ENCODE assay signal across 1 cellular context in the genomic region with DNA sequence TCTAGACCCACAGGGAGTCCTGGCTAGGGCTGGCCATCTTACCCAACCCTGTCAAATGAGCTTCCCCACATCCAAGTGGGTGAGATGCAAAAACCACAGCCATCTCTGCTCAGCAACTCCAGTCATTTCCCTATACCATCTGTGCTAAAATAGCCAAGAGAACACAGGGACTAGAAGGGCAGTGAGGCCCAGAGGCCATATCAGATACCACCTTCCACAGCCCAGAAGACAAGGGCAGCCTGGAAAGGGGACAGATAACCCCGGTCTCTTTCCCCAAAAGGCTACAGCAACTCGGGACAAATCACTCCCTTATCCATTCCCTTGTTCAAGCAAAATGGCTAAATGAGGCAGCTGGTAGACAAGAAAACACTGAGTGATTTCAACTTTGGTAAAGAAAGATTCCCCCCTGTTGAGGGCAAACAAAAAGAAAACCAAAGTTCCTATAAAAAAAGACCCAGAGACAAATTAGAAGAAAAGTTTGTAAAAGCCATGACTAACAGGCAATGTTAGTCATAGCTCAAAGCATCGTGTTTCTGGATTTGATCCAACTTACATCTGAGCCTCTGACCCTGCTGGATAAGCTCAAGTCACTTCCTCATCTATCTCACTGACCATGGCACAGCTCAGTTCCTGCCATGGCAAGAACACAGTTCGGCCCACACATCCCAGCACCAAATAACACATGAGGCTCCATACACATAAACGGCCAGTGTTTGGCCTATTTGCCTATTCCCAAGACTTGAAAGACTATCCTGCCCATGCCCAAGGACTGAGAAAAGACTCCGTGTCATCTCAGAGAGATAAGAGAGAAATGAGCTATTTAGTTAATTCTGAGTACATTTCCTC.
TF ChIP-seq lines count a peak whose summit lies in the region.

No MANE protein-coding gene starts in this region.

TF ChIP-seq in K562, 482 proteins besides CTCF, POLR2A, EP300 and RAD21 (continued from another document and continues in another):
- TF ChIP-seq U2AF2 (optimal IDR thresholded peaks at IDR 0.05; ENCODE audit: low read depth, low read length) (no peak), ESRRB (CRISPR knock-in tag; IDR thresholded peaks at IDR 0.05; ENCODE audit: borderline replicate concordance) (no peak), SMARCA4 (IDR thresholded peaks at IDR 0.05) (peak; percentile 89), CC2D1A (IDR thresholded peaks at IDR 0.05) (no peak), XRCC5 (IDR thresholded peaks at IDR 0.05; ENCODE audit: low read depth, low read length) (no peak), BRCA1 (IDR thresholded peaks at IDR 0.05) (no peak), BRCA1 (CRISPR knock-in tag; IDR thresholded peaks at IDR 0.05) (no peak), ZNF12 (CRISPR knock-in tag; IDR thresholded peaks at IDR 0.05) (no peak), ZNF695 (CRISPR knock-in tag; IDR thresholded peaks at IDR 0.05) (no peak), POLR2B (IDR thresholded peaks at IDR 0.05; ENCODE audit: low read depth, partially characterized antibody) (no peak), CBX5 (IDR thresholded peaks at IDR 0.05; ENCODE audit: borderline replicate concordance, low read depth) (no peak), RBM22 (IDR thresholded peaks at IDR 0.05; ENCODE audit: low read depth, low read length, poor library complexity, severe bottlenecking) (no peak), ELF4 (CRISPR knock-in tag; IDR thresholded peaks at IDR 0.05) (peak; percentile 60; the same call in 1 of the 2 replicates), FOXK1 (CRISPR knock-in tag; IDR thresholded peaks at IDR 0.05; ENCODE audit: borderline replicate concordance) (no peak), ZSCAN29 (IDR thresholded peaks at IDR 0.05) (no peak), BRD9 (IDR thresholded peaks at IDR 0.05; ENCODE audit: low read depth, partially characterized antibody) (no peak), C11orf30 (IDR thresholded peaks at IDR 0.05; ENCODE audit: low read depth) (peak; percentile 20; the same call in 1 of the 2 replicates), CEBPG (CRISPR knock-in tag; IDR thresholded peaks at IDR 0.05) (no peak), CEBPG (tag; conservative IDR thresholded peaks at IDR 0.05 in 1 of 2, IDR thresholded peaks at IDR 0.05 in 1 of 2) (no peak), NFIC (IDR thresholded peaks at IDR 0.05) (peak; percentile 97), KLF16 (IDR thresholded peaks at IDR 0.05) (peak; percentile 6; the same call in 1 of the 2 replicates), GABPA (tag; conservative IDR thresholded peaks at IDR 0.05; ENCODE audit: low read depth) (peak; percentile 38; the same call in 1 of the 2 replicates), ZNF184 (CRISPR knock-in tag; IDR thresholded peaks at IDR 0.05) (no peak), SIN3B (IDR thresholded peaks at IDR 0.05; ENCODE audit: low read depth) (no peak), ZNF75A (CRISPR knock-in tag; IDR thresholded peaks at IDR 0.05) (no peak), PPARD (CRISPR knock-in tag; IDR thresholded peaks at IDR 0.05) (no peak), KDM4B (IDR thresholded peaks at IDR 0.05; ENCODE audit: borderline replicate concordance in 2 of 2, low read depth in 1 of 2) (no peak), NCOA1 (IDR thresholded peaks at IDR 0.05; ENCODE audit: low read depth) (no peak), STAT5A (IDR thresholded peaks at IDR 0.05; ENCODE audit: borderline replicate concordance, low read length) (no peak), CREBBP (IDR thresholded peaks at IDR 0.05; ENCODE audit: low read depth, low read length) (no peak), YBX1 (IDR thresholded peaks at IDR 0.05) (no peak), ZNF79 (CRISPR knock-in tag; IDR thresholded peaks at IDR 0.05; ENCODE audit: low read depth) (no peak), ZKSCAN3 (CRISPR knock-in tag; IDR thresholded peaks at IDR 0.05) (no peak), NR2C1 (IDR thresholded peaks at IDR 0.05) (peak; percentile 56; the same call in 1 of the 2 replicates), NR2C1 (tag; IDR thresholded peaks at IDR 0.05) (peak; percentile 69; the same call in 1 of the 2 replicates), CXXC5 (CRISPR knock-in tag; IDR thresholded peaks at IDR 0.05) (no peak), SRF (CRISPR knock-in tag; IDR thresholded peaks at IDR 0.05) (no peak), PCBP2 (IDR thresholded peaks at IDR 0.05; ENCODE audit: low read depth, low read length, poor library complexity, severe bottlenecking) (no peak), TCF7 (IDR thresholded peaks at IDR 0.05; ENCODE audit: borderline replicate concordance) (no peak), THRAP3 (IDR thresholded peaks at IDR 0.05; ENCODE audit: borderline replicate concordance) (no peak), ZNF347 (CRISPR knock-in tag; IDR thresholded peaks at IDR 0.05; ENCODE audit: low read depth) (no peak), NFIX (CRISPR knock-in tag; IDR thresholded peaks at IDR 0.05; ENCODE audit: low read depth) (no peak), ZNF263 (CRISPR knock-in tag; IDR thresholded peaks at IDR 0.05; ENCODE audit: borderline replicate concordance) (no peak), MTA3 (IDR thresholded peaks at IDR 0.05; ENCODE audit: borderline replicate concordance) (peak; percentile 82), ZNF311 (CRISPR knock-in tag; IDR thresholded peaks at IDR 0.05) (0 out of 2 replicates have a peak, but pooled peaks have one; percentile 40), ETV5 (CRISPR knock-in tag; IDR thresholded peaks at IDR 0.05; ENCODE audit: low read depth) (no peak), FUS (optimal IDR thresholded peaks at IDR 0.05; ENCODE audit: low read depth, low read length) (no peak), NFATC3 (IDR thresholded peaks at IDR 0.05) (no peak), ZNF140 (CRISPR knock-in tag; IDR thresholded peaks at IDR 0.05) (no peak), KDM2B (CRISPR knock-in tag; IDR thresholded peaks at IDR 0.05) (no peak)
- TF ChIP-seq, protein P1, sequence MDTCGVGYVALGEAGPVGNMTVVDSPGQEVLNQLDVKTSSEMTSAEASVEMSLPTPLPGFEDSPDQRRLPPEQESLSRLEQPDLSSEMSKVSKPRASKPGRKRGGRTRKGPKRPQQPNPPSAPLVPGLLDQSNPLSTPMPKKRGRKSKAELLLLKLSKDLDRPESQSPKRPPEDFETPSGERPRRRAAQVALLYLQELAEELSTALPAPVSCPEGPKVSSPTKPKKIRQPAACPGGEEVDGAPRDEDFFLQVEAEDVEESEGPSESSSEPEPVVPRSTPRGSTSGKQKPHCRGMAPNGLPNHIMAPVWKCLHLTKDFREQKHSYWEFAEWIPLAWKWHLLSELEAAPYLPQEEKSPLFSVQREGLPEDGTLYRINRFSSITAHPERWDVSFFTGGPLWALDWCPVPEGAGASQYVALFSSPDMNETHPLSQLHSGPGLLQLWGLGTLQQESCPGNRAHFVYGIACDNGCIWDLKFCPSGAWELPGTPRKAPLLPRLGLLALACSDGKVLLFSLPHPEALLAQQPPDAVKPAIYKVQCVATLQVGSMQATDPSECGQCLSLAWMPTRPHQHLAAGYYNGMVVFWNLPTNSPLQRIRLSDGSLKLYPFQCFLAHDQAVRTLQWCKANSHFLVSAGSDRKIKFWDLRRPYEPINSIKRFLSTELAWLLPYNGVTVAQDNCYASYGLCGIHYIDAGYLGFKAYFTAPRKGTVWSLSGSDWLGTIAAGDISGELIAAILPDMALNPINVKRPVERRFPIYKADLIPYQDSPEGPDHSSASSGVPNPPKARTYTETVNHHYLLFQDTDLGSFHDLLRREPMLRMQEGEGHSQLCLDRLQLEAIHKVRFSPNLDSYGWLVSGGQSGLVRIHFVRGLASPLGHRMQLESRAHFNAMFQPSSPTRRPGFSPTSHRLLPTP (IDR thresholded peaks at IDR 0.05; ENCODE audit: borderline replicate concordance, extremely low read depth, insufficient read length) = no peak
- TF ChIP-seq, protein P2, sequence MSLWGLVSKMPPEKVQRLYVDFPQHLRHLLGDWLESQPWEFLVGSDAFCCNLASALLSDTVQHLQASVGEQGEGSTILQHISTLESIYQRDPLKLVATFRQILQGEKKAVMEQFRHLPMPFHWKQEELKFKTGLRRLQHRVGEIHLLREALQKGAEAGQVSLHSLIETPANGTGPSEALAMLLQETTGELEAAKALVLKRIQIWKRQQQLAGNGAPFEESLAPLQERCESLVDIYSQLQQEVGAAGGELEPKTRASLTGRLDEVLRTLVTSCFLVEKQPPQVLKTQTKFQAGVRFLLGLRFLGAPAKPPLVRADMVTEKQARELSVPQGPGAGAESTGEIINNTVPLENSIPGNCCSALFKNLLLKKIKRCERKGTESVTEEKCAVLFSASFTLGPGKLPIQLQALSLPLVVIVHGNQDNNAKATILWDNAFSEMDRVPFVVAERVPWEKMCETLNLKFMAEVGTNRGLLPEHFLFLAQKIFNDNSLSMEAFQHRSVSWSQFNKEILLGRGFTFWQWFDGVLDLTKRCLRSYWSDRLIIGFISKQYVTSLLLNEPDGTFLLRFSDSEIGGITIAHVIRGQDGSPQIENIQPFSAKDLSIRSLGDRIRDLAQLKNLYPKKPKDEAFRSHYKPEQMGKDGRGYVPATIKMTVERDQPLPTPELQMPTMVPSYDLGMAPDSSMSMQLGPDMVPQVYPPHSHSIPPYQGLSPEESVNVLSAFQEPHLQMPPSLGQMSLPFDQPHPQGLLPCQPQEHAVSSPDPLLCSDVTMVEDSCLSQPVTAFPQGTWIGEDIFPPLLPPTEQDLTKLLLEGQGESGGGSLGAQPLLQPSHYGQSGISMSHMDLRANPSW (CRISPR knock-in tag; IDR thresholded peaks at IDR 0.05) = no peak
- TF ChIP-seq, protein P3, sequence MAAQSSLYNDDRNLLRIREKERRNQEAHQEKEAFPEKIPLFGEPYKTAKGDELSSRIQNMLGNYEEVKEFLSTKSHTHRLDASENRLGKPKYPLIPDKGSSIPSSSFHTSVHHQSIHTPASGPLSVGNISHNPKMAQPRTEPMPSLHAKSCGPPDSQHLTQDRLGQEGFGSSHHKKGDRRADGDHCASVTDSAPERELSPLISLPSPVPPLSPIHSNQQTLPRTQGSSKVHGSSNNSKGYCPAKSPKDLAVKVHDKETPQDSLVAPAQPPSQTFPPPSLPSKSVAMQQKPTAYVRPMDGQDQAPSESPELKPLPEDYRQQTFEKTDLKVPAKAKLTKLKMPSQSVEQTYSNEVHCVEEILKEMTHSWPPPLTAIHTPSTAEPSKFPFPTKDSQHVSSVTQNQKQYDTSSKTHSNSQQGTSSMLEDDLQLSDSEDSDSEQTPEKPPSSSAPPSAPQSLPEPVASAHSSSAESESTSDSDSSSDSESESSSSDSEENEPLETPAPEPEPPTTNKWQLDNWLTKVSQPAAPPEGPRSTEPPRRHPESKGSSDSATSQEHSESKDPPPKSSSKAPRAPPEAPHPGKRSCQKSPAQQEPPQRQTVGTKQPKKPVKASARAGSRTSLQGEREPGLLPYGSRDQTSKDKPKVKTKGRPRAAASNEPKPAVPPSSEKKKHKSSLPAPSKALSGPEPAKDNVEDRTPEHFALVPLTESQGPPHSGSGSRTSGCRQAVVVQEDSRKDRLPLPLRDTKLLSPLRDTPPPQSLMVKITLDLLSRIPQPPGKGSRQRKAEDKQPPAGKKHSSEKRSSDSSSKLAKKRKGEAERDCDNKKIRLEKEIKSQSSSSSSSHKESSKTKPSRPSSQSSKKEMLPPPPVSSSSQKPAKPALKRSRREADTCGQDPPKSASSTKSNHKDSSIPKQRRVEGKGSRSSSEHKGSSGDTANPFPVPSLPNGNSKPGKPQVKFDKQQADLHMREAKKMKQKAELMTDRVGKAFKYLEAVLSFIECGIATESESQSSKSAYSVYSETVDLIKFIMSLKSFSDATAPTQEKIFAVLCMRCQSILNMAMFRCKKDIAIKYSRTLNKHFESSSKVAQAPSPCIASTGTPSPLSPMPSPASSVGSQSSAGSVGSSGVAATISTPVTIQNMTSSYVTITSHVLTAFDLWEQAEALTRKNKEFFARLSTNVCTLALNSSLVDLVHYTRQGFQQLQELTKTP (IDR thresholded peaks at IDR 0.05; ENCODE audit: low read depth in 1 of 2, partially characterized antibody in 2 of 2) = no peak
- TF ChIP-seq, protein P4, sequence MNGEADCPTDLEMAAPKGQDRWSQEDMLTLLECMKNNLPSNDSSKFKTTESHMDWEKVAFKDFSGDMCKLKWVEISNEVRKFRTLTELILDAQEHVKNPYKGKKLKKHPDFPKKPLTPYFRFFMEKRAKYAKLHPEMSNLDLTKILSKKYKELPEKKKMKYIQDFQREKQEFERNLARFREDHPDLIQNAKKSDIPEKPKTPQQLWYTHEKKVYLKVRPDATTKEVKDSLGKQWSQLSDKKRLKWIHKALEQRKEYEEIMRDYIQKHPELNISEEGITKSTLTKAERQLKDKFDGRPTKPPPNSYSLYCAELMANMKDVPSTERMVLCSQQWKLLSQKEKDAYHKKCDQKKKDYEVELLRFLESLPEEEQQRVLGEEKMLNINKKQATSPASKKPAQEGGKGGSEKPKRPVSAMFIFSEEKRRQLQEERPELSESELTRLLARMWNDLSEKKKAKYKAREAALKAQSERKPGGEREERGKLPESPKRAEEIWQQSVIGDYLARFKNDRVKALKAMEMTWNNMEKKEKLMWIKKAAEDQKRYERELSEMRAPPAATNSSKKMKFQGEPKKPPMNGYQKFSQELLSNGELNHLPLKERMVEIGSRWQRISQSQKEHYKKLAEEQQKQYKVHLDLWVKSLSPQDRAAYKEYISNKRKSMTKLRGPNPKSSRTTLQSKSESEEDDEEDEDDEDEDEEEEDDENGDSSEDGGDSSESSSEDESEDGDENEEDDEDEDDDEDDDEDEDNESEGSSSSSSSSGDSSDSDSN (IDR thresholded peaks at IDR 0.05; ENCODE audit: borderline replicate concordance in 1 of 2, low read depth in 2 of 2, low read length in 2 of 2) = peak in 1 of 2 experiments; percentile 65; a peak in 1 of 4 replicates
- TF ChIP-seq, protein P5, sequence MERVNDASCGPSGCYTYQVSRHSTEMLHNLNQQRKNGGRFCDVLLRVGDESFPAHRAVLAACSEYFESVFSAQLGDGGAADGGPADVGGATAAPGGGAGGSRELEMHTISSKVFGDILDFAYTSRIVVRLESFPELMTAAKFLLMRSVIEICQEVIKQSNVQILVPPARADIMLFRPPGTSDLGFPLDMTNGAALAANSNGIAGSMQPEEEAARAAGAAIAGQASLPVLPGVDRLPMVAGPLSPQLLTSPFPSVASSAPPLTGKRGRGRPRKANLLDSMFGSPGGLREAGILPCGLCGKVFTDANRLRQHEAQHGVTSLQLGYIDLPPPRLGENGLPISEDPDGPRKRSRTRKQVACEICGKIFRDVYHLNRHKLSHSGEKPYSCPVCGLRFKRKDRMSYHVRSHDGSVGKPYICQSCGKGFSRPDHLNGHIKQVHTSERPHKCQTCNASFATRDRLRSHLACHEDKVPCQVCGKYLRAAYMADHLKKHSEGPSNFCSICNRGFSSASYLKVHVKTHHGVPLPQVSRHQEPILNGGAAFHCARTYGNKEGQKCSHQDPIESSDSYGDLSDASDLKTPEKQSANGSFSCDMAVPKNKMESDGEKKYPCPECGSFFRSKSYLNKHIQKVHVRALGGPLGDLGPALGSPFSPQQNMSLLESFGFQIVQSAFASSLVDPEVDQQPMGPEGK (CRISPR knock-in tag; IDR thresholded peaks at IDR 0.05; ENCODE audit: borderline replicate concordance) = no peak
- TF ChIP-seq, protein P6, sequence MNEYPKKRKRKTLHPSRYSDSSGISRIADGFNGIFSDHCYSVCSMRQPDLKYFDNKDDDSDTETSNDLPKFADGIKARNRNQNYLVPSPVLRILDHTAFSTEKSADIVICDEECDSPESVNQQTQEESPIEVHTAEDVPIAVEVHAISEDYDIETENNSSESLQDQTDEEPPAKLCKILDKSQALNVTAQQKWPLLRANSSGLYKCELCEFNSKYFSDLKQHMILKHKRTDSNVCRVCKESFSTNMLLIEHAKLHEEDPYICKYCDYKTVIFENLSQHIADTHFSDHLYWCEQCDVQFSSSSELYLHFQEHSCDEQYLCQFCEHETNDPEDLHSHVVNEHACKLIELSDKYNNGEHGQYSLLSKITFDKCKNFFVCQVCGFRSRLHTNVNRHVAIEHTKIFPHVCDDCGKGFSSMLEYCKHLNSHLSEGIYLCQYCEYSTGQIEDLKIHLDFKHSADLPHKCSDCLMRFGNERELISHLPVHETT (CRISPR knock-in tag; conservative IDR thresholded peaks at IDR 0.05 in 1 of 2, IDR thresholded peaks at IDR 0.05 in 1 of 2) = peak in 1 of 2 experiments; percentile 77; a peak in 2 of 4 replicates
